Comparison of ENCODE assay signal across 14 cellular contexts in genomic region chr7:44712012-44712411, GRCh38. TPM values are rescaled to one million over a fixed set of nuclear protein-coding genes. Genes with fewer than 3 reads are reported as not detected.
DNase-seq lines count a peak whose midpoint lies in the region; ATAC-seq, FAIRE-seq and TF ChIP-seq lines count a peak whose summit lies in the region.
"Had no signal": no experiment of that assay in that cellular context is flagged by ENCODE, and none has a peak within 500 bp of the region (broad histone marks: within the 10 kb centered on the region; RNA-seq: fewer than 3 reads in every experiment).

No MANE protein-coding gene starts in this region.

- H3K18ac ChIP-seq in IMR-90 (ENCODE audit: low read depth, low read length) (no peak overlapping the region), H1 (ENCODE audit: extremely low read depth, low read length) (no peak overlapping the region)

- 38% methylated on average over 2 of the region's 5 CpGs; no CpG with 5 or more reads in 1 of the 2 experiments for WGBS in IMR-90 (ENCODE audit: extremely low coverage in 2 of 2, insufficient read length in 1 of 2), 2 experiments
- 80% methylated on average over 5 of the region's 5 CpGs; no CpG with 5 or more reads in 1 of the 2 experiments for WGBS in H1 (ENCODE audit: extremely low coverage in 1 of 2, insufficient coverage in 1 of 2, insufficient read length in 1 of 2, insufficient replicate concordance in 2 of 2, low coverage in 1 of 2, low lambda C conversion rate in 2 of 2, missing lambda C conversion rate in 1 of 2), 2 experiments
- WGBS in pancreas, 2 donors: 23 to 25% methylated on average over 5 of the region's 5 CpGs

- peaks cover 3% of the 10 kb centered on the region for H3K4me1 ChIP-seq in IMR-90 (ENCODE audit: control insufficient read depth, insufficient read depth, low read length)
- no peaks in the 10 kb centered on the region; a peak in 1 of 7 replicates for H3K4me1 ChIP-seq in H1 (replicated peaks in 1 of 4; ENCODE audit: control insufficient read depth in 3 of 4, insufficient read depth in 4 of 4, low read length in 3 of 4)
- H3K4me1 ChIP-seq in pancreas: no peaks in the 10 kb centered on the region
- H3K4me1 ChIP-seq: suprapubic skin had no signal

- dilution Hi-C loops in IMR-90 (cut with HindIII; ENCODE audit: low sequenced_read_pairs, unreplicated experiment): no loop called here

- H3K4me3 ChIP-seq in IMR-90 (ENCODE audit: insufficient read depth, low read depth, low read length) (no peak overlapping the region), H1 (ENCODE audit: extremely low read depth in 1 of 4, insufficient read depth in 2 of 4, low read depth in 3 of 4, low read length in 4 of 4) (no peak overlapping the region), pancreas (no peak overlapping the region)
- H3K4me3 ChIP-seq: esophagus muscularis mucosa, suprapubic skin had no signal

- H2AK5ac ChIP-seq in IMR-90 (ENCODE audit: low read depth, low read length) (0 out of 2 replicates have a peak overlapping the region, but pooled peaks have one; percentile 72), H1 (ENCODE audit: low read depth, low read length) (no peak overlapping the region)

- BruUV-seq in IMR-90 (replicated peaks; lab: Mats Ljungman, UMichigan): no TSS peak

- peaks cover 22% of the 10 kb centered on the region for H3K36me3 ChIP-seq in IMR-90 (ENCODE audit: control insufficient read depth, insufficient read depth, low read length)
- peaks cover 2 to 16% (median 5%) of the 10 kb centered on the region in 4 experiments; a peak in 5 of 8 replicates for H3K36me3 ChIP-seq in H1 (ENCODE audit: control insufficient read depth in 2 of 4, insufficient read depth in 4 of 4, low read length in 3 of 4)
- peaks cover 0 to 21% (median 5%) of the 10 kb centered on the region in 3 donors for H3K36me3 ChIP-seq in pancreas

- in situ Hi-C loops in IMR-90 (cut with MboI; ENCODE audit: low sequenced_read_pairs): no loop called here

- H3K79me1 ChIP-seq in IMR-90 (ENCODE audit: low read depth in 1 of 2, low read length in 2 of 2): no peaks in the 10 kb centered on the region
- H3K79me1 ChIP-seq in H1 (ENCODE audit: low read depth, low read length): no peaks in the 10 kb centered on the region

- peaks cover 11% of the 10 kb centered on the region for H3K9me1 ChIP-seq in IMR-90 (ENCODE audit: insufficient read depth, low read length)

- H3K27me3 ChIP-seq in IMR-90 (ENCODE audit: control insufficient read depth, insufficient read depth, low read length) (no peaks in the 10 kb centered on the region), H1 (replicated peaks in 1 of 4; ENCODE audit: control insufficient read depth in 3 of 4, extremely low read depth in 1 of 4, insufficient read depth in 3 of 4, low read length in 3 of 4) (no peaks in the 10 kb centered on the region), pancreas (no peaks in the 10 kb centered on the region)
- H3K27me3 ChIP-seq: esophagus muscularis mucosa, suprapubic skin had no signal

- H3K4me2 ChIP-seq in IMR-90 (ENCODE audit: low read depth, low read length): no peak overlapping the region
- H3K4me2 ChIP-seq in H1 (ENCODE audit: insufficient read depth in 1 of 2, low read depth in 2 of 2, low read length in 2 of 2): no peak overlapping the region

- no peaks in the 10 kb centered on the region for H4K20me1 ChIP-seq in IMR-90 (ENCODE audit: insufficient read depth, low read length)
- peaks cover 0 to 3% of the 10 kb centered on the region in 2 experiments for H4K20me1 ChIP-seq in H1 (replicated peaks in 1 of 2; ENCODE audit: control insufficient read depth in 1 of 2, insufficient read depth in 2 of 2, low read length in 2 of 2)

- FAIRE-seq in H1 (lab: Jason Lieb, UNC) (no peak), pancreas (lab: Jason Lieb, UNC) (no peak)

- ATAC-seq in IMR-90 (ENCODE audit: low read depth) (no peak), pancreas (peak in 3 of 4 donors; percentile 74 to 82 (median 82))

- no peaks in the 10 kb centered on the region for H3K79me2 ChIP-seq in H1 (ENCODE audit: control insufficient read depth in 1 of 2, insufficient read depth in 2 of 2, low read length in 2 of 2)

- intact Hi-C loops in IMR-90 (cut with micrococcal nuclease) (no loop called here), pancreas (cut with DNase I) (no loop called here)

- 0 out of 2 replicates have a peak overlapping the region, but pooled peaks have one; percentile 22 for H3K4ac ChIP-seq in IMR-90 (ENCODE audit: low read depth, low read length)
- H3K4ac ChIP-seq in H1 (replicated peaks; ENCODE audit: insufficient read length, low read depth, low read length): no peak overlapping the region

- H2BK15ac ChIP-seq in IMR-90 (ENCODE audit: low read depth, low read length) (no peak overlapping the region), H1 (ENCODE audit: low read length) (no peak overlapping the region)

- TF ChIP-seq CTCF in IMR-90 (conservative IDR thresholded peaks at IDR 0.05; ENCODE audit: low read depth, low read length): no peak
- no peak for TF ChIP-seq CTCF in H1 (IDR thresholded peaks at IDR 0.05; ENCODE audit: control extremely low read depth in 1 of 3, insufficient read depth in 1 of 3, low read depth in 1 of 3, low read length in 3 of 3)
- no peak for TF ChIP-seq CTCF in pancreas (IDR thresholded peaks at IDR 0.05)

- no peak overlapping the region for H4K5ac ChIP-seq in IMR-90 (ENCODE audit: low read depth, low read length)
- H4K5ac ChIP-seq in H1 (ENCODE audit: insufficient read length, low read depth, low read length): no peak overlapping the region

- H2BK20ac ChIP-seq in IMR-90 (ENCODE audit: low read depth, low read length) (peak overlapping the region; percentile 25; the same call in 1 of the 2 replicates), H1 (ENCODE audit: low read length) (no peak overlapping the region)

- TF ChIP-seq RAD21 in IMR-90 (IDR thresholded peaks at IDR 0.05; ENCODE audit: low read length) (no peak), H1 (IDR thresholded peaks at IDR 0.05 in 1 of 2, conservative IDR thresholded peaks at IDR 0.05 in 1 of 2; ENCODE audit: low read depth in 2 of 2, low read length in 2 of 2) (no peak)

- no peaks in the 10 kb centered on the region for H3K23me2 ChIP-seq in H1 (ENCODE audit: low read depth, low read length)

- no peak for TF ChIP-seq POLR2A in IMR-90 (IDR thresholded peaks at IDR 0.05; ENCODE audit: low read depth, low read length)
- no peak for TF ChIP-seq POLR2A in H1 (IDR thresholded peaks at IDR 0.05; ENCODE audit: control extremely low read depth in 1 of 2, low read depth in 2 of 2, low read length in 2 of 2)

- H2BK120ac ChIP-seq in IMR-90 (ENCODE audit: low read depth, low read length) (no peak overlapping the region), H1 (replicated peaks; ENCODE audit: low read depth, low read length) (no peak overlapping the region)

- H3K9ac ChIP-seq in IMR-90 (ENCODE audit: low read depth, low read length) (no peak overlapping the region), H1 (replicated peaks in 1 of 4; ENCODE audit: extremely low read depth in 1 of 4, low read depth in 3 of 4, low read length in 3 of 4) (no peak overlapping the region)

- CTCF ChIA-PET in IMR-90 (lab: Yijun Ruan, JAX) (no interaction called here), H1 (lab: Charles Lee; ENCODE audit: partially characterized antibody) (no interaction called here)

- H3K56ac ChIP-seq in IMR-90 (ENCODE audit: extremely low read depth, insufficient read depth, low read length) (no peak overlapping the region), H1 (replicated peaks; ENCODE audit: insufficient read length, low read depth, low read length) (no peak overlapping the region)

- H2BK12ac ChIP-seq in H1 (ENCODE audit: low read depth, low read length): no peak overlapping the region

- 0 out of 2 replicates have a peak overlapping the region, but pooled peaks have one; percentile 34 for H3K23ac ChIP-seq in IMR-90 (ENCODE audit: low read depth, low read length)
- H3K23ac ChIP-seq in H1 (ENCODE audit: insufficient read length): no peak overlapping the region

- H3K9me3 ChIP-seq in IMR-90 (ENCODE audit: control insufficient read depth, insufficient read depth, low read length): no peaks in the 10 kb centered on the region
- no peaks in the 10 kb centered on the region for H3K9me3 ChIP-seq in H1 (ENCODE audit: insufficient read depth in 2 of 2, low read depth in 1 of 2, low read length in 1 of 2)
- no peaks in the 10 kb centered on the region for H3K9me3 ChIP-seq in pancreas
- H3K9me3 ChIP-seq: esophagus muscularis mucosa, suprapubic skin had no signal

- TF ChIP-seq EP300 in H1 (IDR thresholded peaks at IDR 0.05; ENCODE audit: borderline replicate concordance in 1 of 2, low read depth in 2 of 2, low read length in 2 of 2): no peak

- H2BK5ac ChIP-seq in IMR-90 (ENCODE audit: low read depth, low read length, poor library complexity, severe bottlenecking) (no peak overlapping the region), H1 (ENCODE audit: low read depth, low read length) (0 out of 2 replicates have a peak overlapping the region, but pooled peaks have one; percentile 18)

- no peak overlapping the region for H3K27ac ChIP-seq in IMR-90 (ENCODE audit: insufficient read depth, low read length)
- no peak overlapping the region for H3K27ac ChIP-seq in H1 (ENCODE audit: low read depth, low read length)
- peak overlapping the region in 1 of 4 donors; percentile 52 for H3K27ac ChIP-seq in pancreas
- H3K27ac ChIP-seq: esophagus muscularis mucosa, suprapubic skin had no signal

- POLR2A ChIA-PET in IMR-90 (lab: Charles Lee; ENCODE audit: unreplicated experiment): no interaction called here
- POLR2A ChIA-PET in H1 (lab: Charles Lee; ENCODE audit: partially characterized antibody): interaction anchor here (1.0 kb wide), 1 partner anchor 18 kb away, joined by 3 read pairs; no protein-coding TSS in a partner anchor

- H4K8ac ChIP-seq in IMR-90 (ENCODE audit: low read depth in 2 of 2, low read length in 2 of 2): no peak overlapping the region
- no peak overlapping the region for H4K8ac ChIP-seq in H1 (ENCODE audit: extremely low read depth, insufficient read depth, low read length)

- DNase-seq in NCI-H1417 (lab: John Stamatoyannopoulos, UW) (peak in 2 of 3 experiments; percentile 24 to 56), NCI-H1417 treated with DMSO at 0.1 percent for 48 hours (lab: John Stamatoyannopoulos, UW) (no peak), IMR-90 (peak; percentile 18), H1 (ENCODE audit: low read depth in 1 of 2, low spot score in 2 of 2) (no peak), pancreas (peak in 1 of 6 donors; percentile 20), DMS153 (lab: John Stamatoyannopoulos, UW) (no peak)
- DNase-seq in activated CD4-positive, CD25-positive, alpha-beta regulatory T cell (lab: John Stamatoyannopoulos, UW): no peak
- DNase-seq in effector CD8-positive, alpha-beta T cell (lab: John Stamatoyannopoulos, UW): no peak
- DNase-seq: 8988T, COR-L47, KBM-7, T-helper 1 cell had no signal

- H4K91ac ChIP-seq in IMR-90 (ENCODE audit: insufficient read depth, low read depth, low read length) (no peak overlapping the region), H1 (replicated peaks; ENCODE audit: insufficient read length, low read length) (no peak overlapping the region)

- H3K14ac ChIP-seq in IMR-90 (replicated peaks; ENCODE audit: low read depth, low read length) (peak overlapping the region; percentile 20; the same call in 1 of the 2 replicates), H1 (ENCODE audit: insufficient read length) (no peak overlapping the region)

- no peak overlapping the region for H2AK9ac ChIP-seq in IMR-90 (replicated peaks; ENCODE audit: low read depth, low read length, poor library complexity)

- H2AFZ ChIP-seq in IMR-90 (replicated peaks; ENCODE audit: low read length, poor library complexity) (no peak overlapping the region), H1 (ENCODE audit: low read length) (no peak overlapping the region)

RNA-seq across cellular contexts. Expression of gene ZMIZ2, which starts 36.6 kb away (rescaled TPM):
- total RNA-seq in IMR-90 (2012; rRNA removed): 2.8 and 3.0 TPM in 2 replicates
- polyA plus RNA-seq in IMR-90 (2012; rRNA removed): 22.9 and 24.0 TPM in 2 replicates
- polyA plus RNA-seq in IMR-90 (2012; cell fraction: cytosol; rRNA removed): 6.2 and 11.7 TPM in 2 replicates
- polyA plus RNA-seq in IMR-90 (2012; cell fraction: nucleus; rRNA removed; ENCODE audit: low replicate concordance): 98.7 and 169 TPM in 2 replicates
- 66.4 and 72.2 TPM in 2 replicates for total RNA-seq in H1 (2021; fragmentation: NEBNext Ultra II Directional; extraction: Animal tissue kit (Norgen Biotek cat#: 25700))
- 24.4 and 41.4 TPM in 2 replicates for polyA plus RNA-seq in H1 (2011; rRNA removed)
- polyA plus RNA-seq in H1 (2011; cell fraction: cytosol; rRNA removed): 18.6 TPM
- 219 TPM for polyA plus RNA-seq in H1 (2011; cell fraction: nucleus; rRNA removed)
- 62.1 to 76.2 TPM (median 70.8 TPM) in 4 replicates for polyA plus RNA-seq in H1 (2012, experiment 1 of 2)
- 43.3 TPM for polyA plus RNA-seq in H1 (2012, experiment 2 of 2)
- polyA plus RNA-seq in H1 (2013, experiment 1 of 2): 46.2 TPM
- 40.9 TPM for polyA plus RNA-seq in H1 (2013, experiment 2 of 2)
- polyA minus RNA-seq in H1 (2011; rRNA and poly(A)+ RNA removed): 23.8 and 29.9 TPM in 2 replicates
- 23.3 TPM for polyA minus RNA-seq in H1 (2011; cell fraction: cytosol; rRNA and poly(A)+ RNA removed)
- polyA minus RNA-seq in H1 (2011; cell fraction: nucleus; rRNA and poly(A)+ RNA removed): 65.8 TPM
- total RNA-seq in pancreas: 10 to 100 TPM; 38.4 to 83.3 (median 49.3) TPM
- polyA plus RNA-seq in pancreas: 100 to 1,000 TPM in 1 of 2 donors, 10 to 100 TPM in 1; 81.4 to 199 TPM

Comparison
In these comparisons a context has a peak if more than half of its experiments do, and no peak if none do; other contexts are left out.
1. DNase-seq: peak in NCI-H1417 (2 of 3) and IMR-90 (single experiment); none in NCI-H1417 treated with DMSO at 0.1 percent for 48 hours (single experiment), H1 (0 of 2), activated CD4-positive, CD25-positive, alpha-beta regulatory T cell (0 of 4), DMS153 (single experiment) and effector CD8-positive, alpha-beta T cell (single experiment).